23 cellular contexts compared by ENCODE assay signal in genomic region chr20:34076952-34077351, GRCh38.
"Had no signal": no experiment of that assay in that cellular context is flagged by ENCODE, and none has a peak within 500 bp of the region (broad histone marks: within the 10 kb centered on the region; RNA-seq: fewer than 3 reads in every experiment).

No MANE protein-coding gene starts in this region.

- DNase-seq: dermis blood vessel endothelial cell; dorsolateral prefrontal cortex; effector CD4-positive, alpha-beta T cell; effector memory CD4-positive, alpha-beta T cell; endodermal cell; foreskin keratinocyte; heart left ventricle; hippocampal formation; left cardiac atrium; left lung; left ventricle myocardium superior; lower lobe of right lung; mesenchymal stem cell; mucosa of descending colon had no signal

- H3K27ac Mint-ChIP-seq: endodermal cell, mesothelial cell of epicardium had no signal

- H3K9me3 ChIP-seq: esophagus muscularis mucosa, gastroesophageal sphincter, heart left ventricle, left lung, lower lobe of right lung, mucosa of descending colon had no signal

- H3K4me1 Mint-ChIP-seq: mesothelial cell of epicardium had no signal

- H3K9me3 Mint-ChIP-seq: endodermal cell, mesothelial cell of epicardium had no signal

- ATAC-seq: foreskin keratinocyte, gastroesophageal sphincter, heart left ventricle, left cardiac atrium, left lung, left ventricle myocardium superior, lower lobe of right lung, mucosa of descending colon had no signal

- H3K4me1 ChIP-seq: foreskin keratinocyte had no signal

- FAIRE-seq: colon, endometrium, frontal cortex, islet of Langerhans, keratinocyte had no signal

- H3K27ac ChIP-seq: coronary artery, dorsolateral prefrontal cortex, esophagus muscularis mucosa, foreskin keratinocyte, gastroesophageal sphincter, heart left ventricle, left lung, lower lobe of right lung had no signal

- H3K4me3 Mint-ChIP-seq: endodermal cell, mesothelial cell of epicardium had no signal

- H3K27me3 ChIP-seq: dorsolateral prefrontal cortex, esophagus muscularis mucosa, foreskin keratinocyte, gastroesophageal sphincter, heart left ventricle, left lung had no signal

- H3K4me3 ChIP-seq: coronary artery, dorsolateral prefrontal cortex, esophagus muscularis mucosa, gastroesophageal sphincter, heart left ventricle, left lung, lower lobe of right lung, mucosa of descending colon had no signal
